Comparison of ENCODE assay signal across 17 cellular contexts in the genomic region with DNA sequence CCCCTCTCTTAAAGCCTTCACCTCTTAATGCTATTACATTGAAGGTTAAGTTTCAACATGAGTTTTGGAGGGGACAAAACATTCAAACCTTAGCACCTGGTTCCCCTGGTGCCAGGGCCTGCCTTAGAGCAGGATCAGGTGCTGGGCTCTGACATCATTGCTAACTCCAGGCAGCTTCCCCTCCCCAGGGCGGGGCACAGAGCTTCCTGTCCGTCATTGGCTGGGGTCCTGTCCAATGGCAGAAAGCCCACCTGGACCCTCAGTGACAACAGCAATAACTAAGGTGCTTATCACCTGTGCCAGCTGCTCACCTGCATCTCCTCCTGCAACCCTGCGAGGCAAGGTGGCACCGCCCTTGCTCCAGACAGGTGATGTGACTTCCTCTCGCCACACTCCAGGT.
DNase-seq lines count a peak whose midpoint lies in the region; ATAC-seq lines count a peak whose summit lies in the region.
"Had no signal": no experiment of that assay in that cellular context is flagged by ENCODE, and none has a peak within 500 bp of the region (broad histone marks: within the 10 kb centered on the region; RNA-seq: fewer than 3 reads in every experiment).

No MANE protein-coding gene starts in this region.

- DNase-seq in DMS153 (lab: John Stamatoyannopoulos, UW) (peak; percentile 58), NCI-H2029 (lab: John Stamatoyannopoulos, UW) (peak; percentile 89), NCI-H748 treated with DMSO at 0.1 percent for 48 hours (lab: John Stamatoyannopoulos, UW) (peak; percentile 95), iPS-NIHi7 (ENCODE audit: extremely low spot score) (peak; percentile 60), mesenteric fat pad (ENCODE audit: low spot score) (no peak)
- no peak for DNase-seq in stimulated activated effector memory CD8-positive, alpha-beta T cell treated with anti-CD3 and anti-CD28 coated beads, Interleukin-12 subunit alpha, Interleukin-12 subunit beta, amount 100 ng/mL, for 72 hours (ENCODE audit: low spot score in 2 of 2)
- no peak for DNase-seq in activated naive CD8-positive, alpha-beta T cell treated with anti-CD3 and anti-CD28 coated beads for 36 hours
- DNase-seq: ACHN, AML-193, Caco-2, DMS79, KG1, NCI-H1694, NCI-H2227 treated with DMSO at 0.1 percent for 48 hours, NCI-H526 treated with DMSO at 0.1 percent for 48 hours, SW 1271 had no signal

- no peak for ATAC-seq in stimulated activated effector memory CD8-positive, alpha-beta T cell treated with anti-CD3 and anti-CD28 coated beads, Interleukin-12 subunit alpha, Interleukin-12 subunit beta, amount 100 ng/mL, for 72 hours
- ATAC-seq: HepG2 had no signal

- peaks cover 3% of the 10 kb centered on the region for H3K9me3 Mint-ChIP-seq in stimulated activated effector memory CD8-positive, alpha-beta T cell treated with anti-CD3 and anti-CD28 coated beads, Interleukin-12 subunit alpha, Interleukin-12 subunit beta, amount 100 ng/mL, for 72 hours
- H3K9me3 Mint-ChIP-seq in activated naive CD8-positive, alpha-beta T cell treated with anti-CD3 and anti-CD28 coated beads for 36 hours: no peaks in the 10 kb centered on the region

- H3K27me3 Mint-ChIP-seq in activated naive CD8-positive, alpha-beta T cell treated with anti-CD3 and anti-CD28 coated beads for 36 hours: peaks cover 10% of the 10 kb centered on the region

- no peaks in the 10 kb centered on the region for H3K36me3 Mint-ChIP-seq in stimulated activated effector memory CD8-positive, alpha-beta T cell treated with anti-CD3 and anti-CD28 coated beads, Interleukin-12 subunit alpha, Interleukin-12 subunit beta, amount 100 ng/mL, for 72 hours
- no peaks in the 10 kb centered on the region for H3K36me3 Mint-ChIP-seq in activated naive CD8-positive, alpha-beta T cell treated with anti-CD3 and anti-CD28 coated beads for 36 hours

- no peak overlapping the region for H3K4me3 Mint-ChIP-seq in stimulated activated effector memory CD8-positive, alpha-beta T cell treated with anti-CD3 and anti-CD28 coated beads, Interleukin-12 subunit alpha, Interleukin-12 subunit beta, amount 100 ng/mL, for 72 hours
- no peak overlapping the region for H3K4me3 Mint-ChIP-seq in activated naive CD8-positive, alpha-beta T cell treated with anti-CD3 and anti-CD28 coated beads for 36 hours

- no peaks in the 10 kb centered on the region for H3K4me1 Mint-ChIP-seq in stimulated activated effector memory CD8-positive, alpha-beta T cell treated with anti-CD3 and anti-CD28 coated beads, Interleukin-12 subunit alpha, Interleukin-12 subunit beta, amount 100 ng/mL, for 72 hours
- H3K4me1 Mint-ChIP-seq in activated naive CD8-positive, alpha-beta T cell treated with anti-CD3 and anti-CD28 coated beads for 36 hours: no peaks in the 10 kb centered on the region

- H3K27ac Mint-ChIP-seq in stimulated activated effector memory CD8-positive, alpha-beta T cell treated with anti-CD3 and anti-CD28 coated beads, Interleukin-12 subunit alpha, Interleukin-12 subunit beta, amount 100 ng/mL, for 72 hours: no peak overlapping the region
- no peak overlapping the region for H3K27ac Mint-ChIP-seq in activated naive CD8-positive, alpha-beta T cell treated with anti-CD3 and anti-CD28 coated beads for 36 hours

Comparison
In these comparisons a context has a peak if more than half of its experiments do, and no peak if none do; other contexts are left out.
1. DNase-seq: peak in DMS153 (single experiment), NCI-H2029 (single experiment), NCI-H748 treated with DMSO at 0.1 percent for 48 hours (single experiment) and iPS-NIHi7 (single experiment); none in stimulated activated effector memory CD8-positive, alpha-beta T cell treated with anti-CD3 and anti-CD28 coated beads, Interleukin-12 subunit alpha, Interleukin-12 subunit beta, amount 100 ng/mL, for 72 hours (0 of 2), mesenteric fat pad (single experiment) and activated naive CD8-positive, alpha-beta T cell treated with anti-CD3 and anti-CD28 coated beads for 36 hours (single experiment).